ENCODE assay signal across 1 cellular context in the genomic region with DNA sequence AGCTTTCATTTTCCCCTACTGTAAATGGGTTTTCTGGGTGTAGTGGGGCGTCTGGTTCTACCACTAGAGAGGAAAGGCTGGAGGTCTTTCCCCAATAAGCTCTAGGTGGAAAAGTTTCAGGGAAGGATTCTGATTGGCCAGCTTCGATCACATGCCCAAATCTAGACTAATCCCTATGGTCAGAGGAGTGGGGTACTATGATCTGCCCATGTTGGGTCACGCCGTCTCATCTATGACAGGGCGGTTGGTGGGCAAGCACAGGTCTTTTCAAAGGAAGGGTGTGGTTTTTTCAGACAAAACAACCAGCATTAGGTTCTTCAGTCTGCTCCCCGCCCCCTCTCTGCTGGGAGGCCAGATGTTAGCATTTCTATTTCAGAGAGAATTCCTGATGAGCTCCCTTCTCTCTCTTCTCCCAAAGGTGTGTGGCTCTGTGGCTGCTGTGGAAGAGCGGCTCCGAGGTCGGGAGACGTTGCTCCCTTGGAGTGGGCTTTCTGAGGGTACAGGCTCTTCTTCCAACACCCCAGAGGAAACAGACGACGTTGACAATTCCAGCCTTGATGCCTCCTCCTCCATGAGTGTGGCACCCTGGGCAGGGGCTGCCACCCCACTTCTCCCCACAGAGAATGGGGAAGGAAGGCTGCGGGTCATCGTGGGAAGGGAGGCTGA.
A peak's percentile ranks its signal among the peaks of the same experiment; 100 is the strongest.
TF ChIP-seq lines count a peak whose summit lies in the region.

No MANE protein-coding gene starts in this region.

TF ChIP-seq in IMR-90, 13 proteins besides CTCF, POLR2A, EP300 and RAD21:
- TF ChIP-seq MAZ (IDR thresholded peaks at IDR 0.05; ENCODE audit: borderline replicate concordance, low read depth, low read length) (no peak), USF2 (IDR thresholded peaks at IDR 0.05; ENCODE audit: low read depth, low read length) (peak; percentile 58; the same call in 1 of the 2 replicates), RCOR1 (IDR thresholded peaks at IDR 0.05; ENCODE audit: insufficient replicate concordance, low read length) (no peak), SMC3 (IDR thresholded peaks at IDR 0.05; ENCODE audit: low read depth, low read length) (no peak), MAFK (IDR thresholded peaks at IDR 0.05; ENCODE audit: low read depth, low read length) (no peak)
